ENCODE assay signal across 24 cellular contexts in genomic region chr20:60632420-60633262, GRCh38.
DNase-seq lines count a peak whose midpoint lies in the region; ATAC-seq and TF ChIP-seq lines count a peak whose summit lies in the region.
"Had no signal": no experiment of that assay in that cellular context is flagged by ENCODE, and none has a peak within 500 bp of the region (broad histone marks: within the 10 kb centered on the region; RNA-seq: fewer than 3 reads in every experiment).

No MANE protein-coding gene starts in this region.

- no peaks in the 10 kb centered on the region; the same call in 1 of the 2 replicates for H3K4me1 ChIP-seq in GM23248 (ENCODE audit: insufficient read depth)
- H3K4me1 ChIP-seq in heart left ventricle, result no peaks in the 10 kb centered on the region
- H3K4me1 ChIP-seq: transverse colon had no signal

- H2AFZ ChIP-seq in GM23248, result no peak overlapping the region

- H3K36me3 Mint-ChIP-seq in activated CD8-positive, alpha-beta T cell treated with anti-CD3 and anti-CD28 coated beads, Interleukin-2, amount 10 ng/mL, durations not matched to agents 7 days and 5 days (ENCODE audit: low read depth), result no peaks in the 10 kb centered on the region
- H3K36me3 Mint-ChIP-seq: activated CD8-positive, alpha-beta memory T cell treated with anti-CD3 and anti-CD28 coated beads, Interleukin-2, amount 10 ng/mL, durations not matched to agents 7 days and 5 days had no signal

- H3F3A ChIP-seq in GM23248 (ENCODE audit: insufficient read depth), result 0 out of 2 replicates have a peak, but pooled peaks cover 4% of the 10 kb centered on the region

- no peaks in the 10 kb centered on the region for H4K20me1 ChIP-seq in GM23248 (ENCODE audit: insufficient read depth)

- H3K4me3 ChIP-seq in GM23248, result no peak overlapping the region
- no peak overlapping the region for H3K4me3 ChIP-seq in NB4 (ENCODE audit: low read depth, low read length)
- no peak overlapping the region for H3K4me3 ChIP-seq in heart left ventricle
- H3K4me3 ChIP-seq: coronary artery, transverse colon had no signal

- intact Hi-C loops in heart left ventricle (cut with DNase I), result no loop called here

- H3K4me1 Mint-ChIP-seq in activated CD8-positive, alpha-beta T cell treated with anti-CD3 and anti-CD28 coated beads, Interleukin-2, amount 10 ng/mL, durations not matched to agents 7 days and 5 days (ENCODE audit: low read depth), result no peaks in the 10 kb centered on the region
- H3K4me1 Mint-ChIP-seq: activated CD4-positive, alpha-beta T cell treated with anti-CD3 and anti-CD28 coated beads, Interleukin-2, amount 10 ng/mL, durations not matched to agents 24 days and 14 days; activated CD8-positive, alpha-beta memory T cell treated with anti-CD3 and anti-CD28 coated beads, Interleukin-2, amount 10 ng/mL, durations not matched to agents 7 days and 5 days had no signal

- H3K79me2 ChIP-seq in GM23248 (ENCODE audit: insufficient read depth), result no peaks in the 10 kb centered on the region

- no peak overlapping the region for H3K27ac ChIP-seq in GM23248
- H3K27ac ChIP-seq in heart left ventricle, result peak overlapping the region in 1 of 12 donors; percentile 15
- H3K27ac ChIP-seq: coronary artery, neutrophil, transverse colon, WERI-Rb-1 had no signal

- no peaks in the 10 kb centered on the region for H3K9me3 ChIP-seq in GM23248 (ENCODE audit: low read depth)
- no peaks in the 10 kb centered on the region for H3K9me3 ChIP-seq in heart left ventricle
- H3K9me3 ChIP-seq: neutrophil, transverse colon had no signal

- H3K9ac ChIP-seq in GM23248, result no peak overlapping the region

- no peak overlapping the region for H3K27ac Mint-ChIP-seq in activated CD8-positive, alpha-beta T cell treated with anti-CD3 and anti-CD28 coated beads, Interleukin-2, amount 10 ng/mL, durations not matched to agents 7 days and 5 days
- H3K27ac Mint-ChIP-seq: activated CD4-positive, alpha-beta T cell treated with anti-CD3 and anti-CD28 coated beads, Interleukin-2, amount 10 ng/mL, durations not matched to agents 24 days and 14 days; activated CD8-positive, alpha-beta memory T cell treated with anti-CD3 and anti-CD28 coated beads, Interleukin-2, amount 10 ng/mL, durations not matched to agents 7 days and 5 days; activated naive CD4-positive, alpha-beta T cell treated with anti-CD3 and anti-CD28 coated beads for 36 hours; activated T-cell treated with anti-CD3 and anti-CD28 coated beads, Interleukin-2, amount 50 U/mL, for 72 hours; CD4-positive, alpha-beta T cell; effector memory CD8-positive, alpha-beta T cell; stimulated activated naive CD8-positive, alpha-beta T cell treated with anti-CD3 and anti-CD28 coated beads, Interleukin-15, Interleukin-2, amounts not matched to agents 100 ng/mL and 50 ng/mL, for 24 hours; T-helper 2 cell treated with Interferon-gamma antibody and Interleukin-4, amounts not matched to agents 5 μg/mL and 100 μg/mL, for 36 hours had no signal

- no peaks in the 10 kb centered on the region for H3K36me3 ChIP-seq in GM23248 (ENCODE audit: low read depth)
- H3K36me3 ChIP-seq in heart left ventricle, result no peaks in the 10 kb centered on the region
- H3K36me3 ChIP-seq: neutrophil, transverse colon, WERI-Rb-1 had no signal

- DNase-seq in GM23248 (peak; percentile 20), NB4 (ENCODE audit: low read depth) (peak; percentile 52), heart left ventricle (no peak), renal cortical epithelial cell (ENCODE audit: low read depth) (peak; percentile 0), NCI-H2227 (lab: John Stamatoyannopoulos, UW; ENCODE audit: unreplicated experiment) (no peak)
- no peak for DNase-seq in activated CD8-positive, alpha-beta T cell treated with anti-CD3 and anti-CD28 coated beads, Interleukin-2, amount 10 ng/mL, durations not matched to agents 7 days and 5 days
- DNase-seq: activated CD4-positive, alpha-beta T cell treated with anti-CD3 and anti-CD28 coated beads, Interleukin-2, amount 10 ng/mL, durations not matched to agents 24 days and 14 days; activated CD8-positive, alpha-beta memory T cell treated with anti-CD3 and anti-CD28 coated beads, Interleukin-2, amount 10 ng/mL, durations not matched to agents 7 days and 5 days; activated naive CD4-positive, alpha-beta T cell treated with anti-CD3 and anti-CD28 coated beads for 36 hours; activated T-cell treated with anti-CD3 and anti-CD28 coated beads, Interleukin-2, amount 50 U/mL, for 72 hours; amniotic stem cell; CD4-positive, alpha-beta T cell; effector memory CD8-positive, alpha-beta T cell; HCEC 1CT; NCI-H524; stimulated activated CD4-positive, alpha-beta T cell treated with anti-CD3 and anti-CD28 coated beads, Interleukin-12 subunit alpha, Interleukin-12 subunit beta, amount 100 ng/mL, for 4 hours; transverse colon; WERI-Rb-1 had no signal

- no peak for TF ChIP-seq CTCF in NB4 (IDR thresholded peaks at IDR 0.05; ENCODE audit: low read depth, low read length)
- no peak for TF ChIP-seq CTCF in heart left ventricle (IDR thresholded peaks at IDR 0.05)

- H3K4me3 Mint-ChIP-seq in activated CD8-positive, alpha-beta T cell treated with anti-CD3 and anti-CD28 coated beads, Interleukin-2, amount 10 ng/mL, durations not matched to agents 7 days and 5 days, result no peak overlapping the region
- H3K4me3 Mint-ChIP-seq: activated CD4-positive, alpha-beta T cell treated with anti-CD3 and anti-CD28 coated beads, Interleukin-2, amount 10 ng/mL, durations not matched to agents 24 days and 14 days; activated CD8-positive, alpha-beta memory T cell treated with anti-CD3 and anti-CD28 coated beads, Interleukin-2, amount 10 ng/mL, durations not matched to agents 7 days and 5 days; activated naive CD4-positive, alpha-beta T cell treated with anti-CD3 and anti-CD28 coated beads for 36 hours; activated T-cell treated with anti-CD3 and anti-CD28 coated beads, Interleukin-2, amount 50 U/mL, for 72 hours; CD4-positive, alpha-beta T cell; effector memory CD8-positive, alpha-beta T cell; stimulated activated naive CD8-positive, alpha-beta T cell treated with anti-CD3 and anti-CD28 coated beads, Interleukin-15, Interleukin-2, amounts not matched to agents 100 ng/mL and 50 ng/mL, for 24 hours; T-helper 2 cell treated with Interferon-gamma antibody and Interleukin-4, amounts not matched to agents 5 μg/mL and 100 μg/mL, for 36 hours had no signal

- H3K27me3 ChIP-seq in GM23248 (replicated peaks; ENCODE audit: insufficient read depth) (no peaks in the 10 kb centered on the region), heart left ventricle (no peaks in the 10 kb centered on the region)
- H3K27me3 ChIP-seq: neutrophil, transverse colon had no signal

- H3K4me2 ChIP-seq in GM23248 (ENCODE audit: unreplicated experiment), result no peak overlapping the region

- no peaks in the 10 kb centered on the region for H3K27me3 Mint-ChIP-seq in activated CD8-positive, alpha-beta T cell treated with anti-CD3 and anti-CD28 coated beads, Interleukin-2, amount 10 ng/mL, durations not matched to agents 7 days and 5 days (ENCODE audit: low read depth)
- H3K27me3 Mint-ChIP-seq: activated CD4-positive, alpha-beta T cell treated with anti-CD3 and anti-CD28 coated beads, Interleukin-2, amount 10 ng/mL, durations not matched to agents 24 days and 14 days; activated CD8-positive, alpha-beta memory T cell treated with anti-CD3 and anti-CD28 coated beads, Interleukin-2, amount 10 ng/mL, durations not matched to agents 7 days and 5 days; CD4-positive, alpha-beta T cell; stimulated activated naive CD8-positive, alpha-beta T cell treated with anti-CD3 and anti-CD28 coated beads, Interleukin-15, Interleukin-2, amounts not matched to agents 100 ng/mL and 50 ng/mL, for 24 hours had no signal

- in situ Hi-C loops in GM23248 (cut with MboI), result no loop called here

- H3K9me3 Mint-ChIP-seq in activated CD8-positive, alpha-beta T cell treated with anti-CD3 and anti-CD28 coated beads, Interleukin-2, amount 10 ng/mL, durations not matched to agents 7 days and 5 days (ENCODE audit: insufficient read depth), result no peaks in the 10 kb centered on the region
- H3K9me3 Mint-ChIP-seq: activated CD4-positive, alpha-beta T cell treated with anti-CD3 and anti-CD28 coated beads, Interleukin-2, amount 10 ng/mL, durations not matched to agents 24 days and 14 days; activated naive CD4-positive, alpha-beta T cell treated with anti-CD3 and anti-CD28 coated beads for 36 hours; CD4-positive, alpha-beta T cell; effector memory CD8-positive, alpha-beta T cell; stimulated activated naive CD8-positive, alpha-beta T cell treated with anti-CD3 and anti-CD28 coated beads, Interleukin-15, Interleukin-2, amounts not matched to agents 100 ng/mL and 50 ng/mL, for 24 hours; T-helper 2 cell treated with Interferon-gamma antibody and Interleukin-4, amounts not matched to agents 5 μg/mL and 100 μg/mL, for 36 hours had no signal

- TF ChIP-seq POLR2A in NB4 (IDR thresholded peaks at IDR 0.05; ENCODE audit: extremely low read depth, insufficient read length) (no peak), heart left ventricle (IDR thresholded peaks at IDR 0.05) (no peak)

- POLR2A ChIA-PET in activated CD8-positive, alpha-beta T cell treated with anti-CD3 and anti-CD28 coated beads, Interleukin-2, amount 10 ng/mL, durations not matched to agents 7 days and 5 days (lab: Charles Lee), result no interaction called here

- 15 to 17% methylated on average over 8 of the region's 8 CpGs for WGBS in GM23248 (ENCODE audit: low coverage in 1 of 2, low lambda C conversion rate in 2 of 2, missing lambda C conversion rate in 2 of 2), 2 experiments
- 57 to 76% (median 69%) methylated on average over 8 of the region's 8 CpGs for WGBS in heart left ventricle, 4 donors

- ATAC-seq in heart left ventricle (peak; percentile 20 to 88 (median 76)), HG02588 (IDR thresholded peaks at IDR 0.05; ENCODE audit: unreplicated experiment) (no peak)
- ATAC-seq in activated CD8-positive, alpha-beta T cell treated with anti-CD3 and anti-CD28 coated beads, Interleukin-2, amount 10 ng/mL, durations not matched to agents 7 days and 5 days, result no peak
- ATAC-seq: activated CD8-positive, alpha-beta memory T cell treated with anti-CD3 and anti-CD28 coated beads, Interleukin-2, amount 10 ng/mL, durations not matched to agents 7 days and 5 days; activated T-cell treated with anti-CD3 and anti-CD28 coated beads, Interleukin-2, amount 50 U/mL, for 72 hours; effector memory CD8-positive, alpha-beta T cell; esophagus mucosa had no signal

- CTCF ChIA-PET in activated CD8-positive, alpha-beta T cell treated with anti-CD3 and anti-CD28 coated beads, Interleukin-2, amount 10 ng/mL, durations not matched to agents 7 days and 5 days (lab: Charles Lee), result no interaction called here

- no peaks in the 10 kb centered on the region for H3K9me2 ChIP-seq in GM23248 (ENCODE audit: insufficient read depth)

Comparison
In these comparisons a context has a peak if more than half of its experiments do, and no peak if none do; other contexts are left out.
1. DNase-seq: peak in GM23248 (single experiment), NB4 (single experiment) and renal cortical epithelial cell (single experiment); none in heart left ventricle (0 of 5), activated CD8-positive, alpha-beta T cell treated with anti-CD3 and anti-CD28 coated beads, Interleukin-2, amount 10 ng/mL, durations not matched to agents 7 days and 5 days (single experiment) and NCI-H2227 (single experiment).
2. ATAC-seq: peak in heart left ventricle (4 of 4); none in activated CD8-positive, alpha-beta T cell treated with anti-CD3 and anti-CD28 coated beads, Interleukin-2, amount 10 ng/mL, durations not matched to agents 7 days and 5 days (single experiment) and HG02588 (single experiment).